Comparison of ENCODE assay signal across 10 cellular contexts in genomic region chr2:47897191-47897955, GRCh38. TPM values are rescaled to one million over a fixed set of nuclear protein-coding genes. Genes with fewer than 3 reads are reported as not detected.
DNase-seq lines count a peak whose midpoint lies in the region; ATAC-seq and TF ChIP-seq lines count a peak whose summit lies in the region.
"Had no signal": no experiment of that assay in that cellular context is flagged by ENCODE, and none has a peak within 500 bp of the region (broad histone marks: within the 10 kb centered on the region; RNA-seq: fewer than 3 reads in every experiment).

No MANE protein-coding gene starts in this region.

- POLR2A ChIA-PET in CD8-positive, alpha-beta T cell (lab: Charles Lee) = no interaction called here
- POLR2A ChIA-PET in activated CD8-positive, alpha-beta T cell treated with anti-CD3 and anti-CD28 coated beads, Interleukin-2, amount 10 ng/mL, durations not matched to agents 7 days and 5 days (lab: Charles Lee) = no interaction called here

- ATAC-seq in CD8-positive, alpha-beta T cell = no peak
- ATAC-seq in GM21717 (IDR thresholded peaks at IDR 0.05; ENCODE audit: unreplicated experiment) = peak; percentile 44
- no peak for ATAC-seq in activated CD8-positive, alpha-beta T cell treated with anti-CD3 and anti-CD28 coated beads, Interleukin-2, amount 10 ng/mL, durations not matched to agents 7 days and 5 days
- ATAC-seq in natural killer cell = peak; percentile 44 to 60 (median 49)
- ATAC-seq in lower lobe of right lung = no peak

- H3K9me3 ChIP-seq in CD8-positive, alpha-beta T cell (ENCODE audit: low read length) = no peaks in the 10 kb centered on the region
- no peaks in the 10 kb centered on the region for H3K9me3 ChIP-seq in lower lobe of right lung

- H3K4me3 ChIP-seq in CD8-positive, alpha-beta T cell (ENCODE audit: low read depth, low read length) = no peak overlapping the region
- no peak overlapping the region for H3K4me3 ChIP-seq in lower lobe of right lung

- DNase-seq in CD8-positive, alpha-beta T cell = no peak
- DNase-seq in activated CD8-positive, alpha-beta T cell treated with anti-CD3 and anti-CD28 coated beads, Interleukin-2, amount 10 ng/mL, durations not matched to agents 7 days and 5 days = no peak
- DNase-seq in natural killer cell (no peak), foreskin melanocyte (no peak), lower lobe of right lung (no peak)
- DNase-seq in stimulated activated naive CD4-positive, alpha-beta T cell (lab: John Stamatoyannopoulos, UW) = no peak
- DNase-seq: mammary epithelial cell; posterior cingulate gyrus; stimulated activated CD4-positive, alpha-beta T cell treated with anti-CD3 and anti-CD28 coated beads, Interleukin-4, amount 100 ng/mL, for 1 hour had no signal

- no peak for TF ChIP-seq CTCF in CD8-positive, alpha-beta T cell (IDR thresholded peaks at IDR 0.05)
- TF ChIP-seq CTCF in natural killer cell (IDR thresholded peaks at IDR 0.05) (no peak), lower lobe of right lung (IDR thresholded peaks at IDR 0.05) (no peak)

- no peak overlapping the region for H3K27ac ChIP-seq in CD8-positive, alpha-beta T cell (ENCODE audit: low read depth, low read length)
- H3K27ac ChIP-seq in lower lobe of right lung = no peak overlapping the region

- intact Hi-C loops in CD8-positive, alpha-beta T cell (cut with DNase I, micrococcal nuclease) = no loop called here
- intact Hi-C loops in natural killer cell (cut with micrococcal nuclease) = no loop called here
- intact Hi-C loops in lower lobe of right lung (cut with DNase I) = no loop called here

- H3K4me3 Mint-ChIP-seq in CD8-positive, alpha-beta T cell = peak overlapping the region; percentile 15
- peak overlapping the region; percentile 23 for H3K4me3 Mint-ChIP-seq in activated CD8-positive, alpha-beta T cell treated with anti-CD3 and anti-CD28 coated beads, Interleukin-2, amount 10 ng/mL, durations not matched to agents 7 days and 5 days
- H3K4me3 Mint-ChIP-seq in natural killer cell = peak overlapping the region; percentile 55

- H3K4me1 Mint-ChIP-seq in CD8-positive, alpha-beta T cell (ENCODE audit: low read depth) = peaks cover 75% of the 10 kb centered on the region
- peaks cover 55% of the 10 kb centered on the region for H3K4me1 Mint-ChIP-seq in activated CD8-positive, alpha-beta T cell treated with anti-CD3 and anti-CD28 coated beads, Interleukin-2, amount 10 ng/mL, durations not matched to agents 7 days and 5 days (ENCODE audit: low read depth)
- H3K4me1 Mint-ChIP-seq in natural killer cell = peaks cover 60 to 67% of the 10 kb centered on the region in 2 donors

- H3K9me3 Mint-ChIP-seq in CD8-positive, alpha-beta T cell = no peaks in the 10 kb centered on the region
- no peaks in the 10 kb centered on the region for H3K9me3 Mint-ChIP-seq in activated CD8-positive, alpha-beta T cell treated with anti-CD3 and anti-CD28 coated beads, Interleukin-2, amount 10 ng/mL, durations not matched to agents 7 days and 5 days (ENCODE audit: insufficient read depth)
- H3K9me3 Mint-ChIP-seq in natural killer cell = no peaks in the 10 kb centered on the region

- H3K27me3 ChIP-seq in CD8-positive, alpha-beta T cell (ENCODE audit: insufficient read depth, low read length) = no peaks in the 10 kb centered on the region
- H3K27me3 ChIP-seq in lower lobe of right lung (ENCODE audit: low read depth) = no peaks in the 10 kb centered on the region

- no peaks in the 10 kb centered on the region for H3K27me3 Mint-ChIP-seq in CD8-positive, alpha-beta T cell (ENCODE audit: low read depth)
- no peaks in the 10 kb centered on the region for H3K27me3 Mint-ChIP-seq in activated CD8-positive, alpha-beta T cell treated with anti-CD3 and anti-CD28 coated beads, Interleukin-2, amount 10 ng/mL, durations not matched to agents 7 days and 5 days (ENCODE audit: low read depth)
- no peaks in the 10 kb centered on the region for H3K27me3 Mint-ChIP-seq in natural killer cell (ENCODE audit: low read depth in 2 of 2)

- no peaks in the 10 kb centered on the region for H3K36me3 ChIP-seq in CD8-positive, alpha-beta T cell (ENCODE audit: insufficient read depth, low read length)
- no peaks in the 10 kb centered on the region for H3K36me3 ChIP-seq in lower lobe of right lung

- CTCF ChIA-PET in CD8-positive, alpha-beta T cell (lab: Charles Lee) = no interaction called here
- CTCF ChIA-PET in activated CD8-positive, alpha-beta T cell treated with anti-CD3 and anti-CD28 coated beads, Interleukin-2, amount 10 ng/mL, durations not matched to agents 7 days and 5 days (lab: Charles Lee) = interaction anchor here (1.5 to 1.6 kb wide), 2 partner anchors 9 to 208 kb away, joined by 3 to 4 read pairs; no protein-coding TSS in a partner anchor

- H3K4me1 ChIP-seq in CD8-positive, alpha-beta T cell (ENCODE audit: insufficient read depth, low read length) = peaks cover 60% of the 10 kb centered on the region
- H3K4me1 ChIP-seq in lower lobe of right lung = peaks cover 89% of the 10 kb centered on the region

- H3K36me3 Mint-ChIP-seq in CD8-positive, alpha-beta T cell = peaks cover 6% of the 10 kb centered on the region
- H3K36me3 Mint-ChIP-seq in activated CD8-positive, alpha-beta T cell treated with anti-CD3 and anti-CD28 coated beads, Interleukin-2, amount 10 ng/mL, durations not matched to agents 7 days and 5 days (ENCODE audit: low read depth) = peaks cover 30% of the 10 kb centered on the region
- no peaks in the 10 kb centered on the region for H3K36me3 Mint-ChIP-seq in natural killer cell

- peak overlapping the region; percentile 45 for H3K27ac Mint-ChIP-seq in CD8-positive, alpha-beta T cell
- no peak overlapping the region for H3K27ac Mint-ChIP-seq in activated CD8-positive, alpha-beta T cell treated with anti-CD3 and anti-CD28 coated beads, Interleukin-2, amount 10 ng/mL, durations not matched to agents 7 days and 5 days
- peak overlapping the region; percentile 80 to 86 for H3K27ac Mint-ChIP-seq in natural killer cell

RNA-seq across cellular contexts. Expression of gene FBXO11, which starts 8.9 kb away (rescaled TPM):
- 100 to 1,000 TPM; 144 to 146 TPM for total RNA-seq in CD8-positive, alpha-beta T cell
- total RNA-seq in activated CD8-positive, alpha-beta T cell treated with anti-CD3 and anti-CD28 coated beads, Interleukin-2, amount 10 ng/mL, durations not matched to agents 7 days and 5 days = 10 to 100 TPM; 49.1 to 51.9 TPM
- total RNA-seq in natural killer cell (100 to 1,000 TPM; 104 to 110 (median 105) TPM), lower lobe of right lung (75.0 TPM)

Comparison
In these comparisons a context has a peak if more than half of its experiments do, and no peak if none do; other contexts are left out.
1. ATAC-seq: peak in GM21717 (single experiment) and natural killer cell (3 of 3); none in CD8-positive, alpha-beta T cell (single experiment), activated CD8-positive, alpha-beta T cell treated with anti-CD3 and anti-CD28 coated beads, Interleukin-2, amount 10 ng/mL, durations not matched to agents 7 days and 5 days (single experiment) and lower lobe of right lung (0 of 2).
2. Peak in every context shown above with its lines, with median percentiles within 50 percentile points of each other: H3K4me3 Mint-ChIP-seq.